ENCODE assay signal across 1 cellular context in the genomic region with DNA sequence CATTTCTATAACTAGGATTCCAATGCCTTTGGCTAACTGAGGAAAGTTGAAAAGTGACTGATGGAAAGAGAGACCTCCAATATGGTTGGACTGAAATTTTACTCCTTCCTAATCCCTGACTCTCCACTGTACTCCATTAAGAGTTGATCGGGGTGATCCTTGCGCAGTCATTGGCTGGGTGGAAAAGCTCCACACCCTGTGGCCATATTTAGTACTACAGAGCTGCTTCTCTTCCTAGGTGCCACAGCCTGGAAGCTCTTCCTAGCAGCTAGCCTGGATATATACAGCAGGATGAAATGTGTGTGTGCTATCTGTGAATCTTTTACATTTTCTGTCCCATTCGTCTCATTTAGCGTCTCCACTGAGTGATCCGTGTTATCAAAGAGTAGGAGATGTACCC.
TF ChIP-seq lines count a peak whose summit lies in the region.

No MANE protein-coding gene starts in this region.

TF ChIP-seq in SK-N-SH treated with all-trans-retinoic acid at 6 μM for 48 hours, 23 proteins besides CTCF, POLR2A, EP300 and RAD21 (continued from another document):
- TF ChIP-seq ZNF565 (CRISPR knock-in tag; conservative IDR thresholded peaks at IDR 0.05; ENCODE audit: low read depth), result no peak
- TF ChIP-seq CSDC2 (CRISPR knock-in tag; IDR thresholded peaks at IDR 0.05), result no peak
- no peak for TF ChIP-seq ZC3H10 (CRISPR knock-in tag; IDR thresholded peaks at IDR 0.05)
